1 cellular context compared by ENCODE assay signal in genomic region chr6:138467901-138468300, GRCh38.
A peak's percentile ranks its signal among the peaks of the same experiment; 100 is the strongest.
TF ChIP-seq lines count a peak whose summit lies in the region.

No MANE protein-coding gene starts in this region.

TF ChIP-seq in HepG2, 621 proteins besides CTCF, POLR2A, EP300 and RAD21:
- no peak for TF ChIP-seq ZMAT3 (CRISPR knock-in tag; conservative IDR thresholded peaks at IDR 0.05)
- 0 out of 2 replicates have a peak, but pooled peaks have one; percentile 34 for TF ChIP-seq ZNF782 (CRISPR knock-in tag; IDR thresholded peaks at IDR 0.05; ENCODE audit: borderline replicate concordance)
- TF ChIP-seq NR2C2 (CRISPR knock-in tag; IDR thresholded peaks at IDR 0.05; ENCODE audit: borderline replicate concordance) = 0 out of 2 replicates have a peak, but pooled peaks have one; percentile 24
